Comparison of ENCODE assay signal across 22 cellular contexts in genomic region chr19:11025006-11025405, GRCh38.
DNase-seq lines count a peak whose midpoint lies in the region; ATAC-seq and TF ChIP-seq lines count a peak whose summit lies in the region.
"Had no signal": no experiment of that assay in that cellular context is flagged by ENCODE, and none has a peak within 500 bp of the region (broad histone marks: within the 10 kb centered on the region; RNA-seq: fewer than 3 reads in every experiment).

No MANE protein-coding gene starts in this region.

- no peak for TF ChIP-seq CTCF in osteocyte (IDR thresholded peaks at IDR 0.05)
- no peak for TF ChIP-seq CTCF in GM13976 (IDR thresholded peaks at IDR 0.05; ENCODE audit: borderline replicate concordance, control extremely low read depth, extremely low read depth, insufficient read depth, missing control alignments)
- TF ChIP-seq CTCF in natural killer cell (IDR thresholded peaks at IDR 0.05): no peak

- H3K9me3 Mint-ChIP-seq in activated T-cell treated with anti-CD3 and anti-CD28 coated beads, Interleukin-2, amount 50 U/mL, for 24 hours: no peaks in the 10 kb centered on the region
- H3K9me3 Mint-ChIP-seq in osteocyte (ENCODE audit: unreplicated experiment) (no peaks in the 10 kb centered on the region), natural killer cell (no peaks in the 10 kb centered on the region)
- H3K9me3 Mint-ChIP-seq: H9 had no signal

- H3K4me3 Mint-ChIP-seq in activated T-cell treated with anti-CD3 and anti-CD28 coated beads, Interleukin-2, amount 50 U/mL, for 24 hours: no peak overlapping the region
- H3K4me3 Mint-ChIP-seq in osteocyte (ENCODE audit: unreplicated experiment): no peak overlapping the region
- no peak overlapping the region for H3K4me3 Mint-ChIP-seq in natural killer cell
- H3K4me3 Mint-ChIP-seq: H9 had no signal

- no peaks in the 10 kb centered on the region for H3K4me1 Mint-ChIP-seq in activated T-cell treated with anti-CD3 and anti-CD28 coated beads, Interleukin-2, amount 50 U/mL, for 24 hours (ENCODE audit: low read depth)
- H3K4me1 Mint-ChIP-seq in osteocyte (ENCODE audit: unreplicated experiment) (peaks cover 2% of the 10 kb centered on the region), natural killer cell (no peaks in the 10 kb centered on the region)
- H3K4me1 Mint-ChIP-seq: H9 had no signal

- H3K36me3 Mint-ChIP-seq in activated T-cell treated with anti-CD3 and anti-CD28 coated beads, Interleukin-2, amount 50 U/mL, for 24 hours (ENCODE audit: low read depth): peaks cover 94% of the 10 kb centered on the region
- H3K36me3 Mint-ChIP-seq in osteocyte (ENCODE audit: unreplicated experiment) (peaks cover 38% of the 10 kb centered on the region), natural killer cell (no peaks in the 10 kb centered on the region)

- H3K27me3 Mint-ChIP-seq in activated T-cell treated with anti-CD3 and anti-CD28 coated beads, Interleukin-2, amount 50 U/mL, for 24 hours: no peaks in the 10 kb centered on the region
- H3K27me3 Mint-ChIP-seq in osteocyte (ENCODE audit: unreplicated experiment) (no peaks in the 10 kb centered on the region), natural killer cell (ENCODE audit: low read depth in 2 of 2) (no peaks in the 10 kb centered on the region)

- ATAC-seq in GM21367 (IDR thresholded peaks at IDR 0.05; ENCODE audit: unreplicated experiment) (no peak), natural killer cell (no peak)

- in situ Hi-C loops in GM13976 (cut with MboI; ENCODE audit: low sequenced_read_pairs, unreplicated experiment): no loop called here

- intact Hi-C loops in natural killer cell (cut with micrococcal nuclease): no loop called here

- peak overlapping the region; percentile 38 for H3K27ac Mint-ChIP-seq in activated T-cell treated with anti-CD3 and anti-CD28 coated beads, Interleukin-2, amount 50 U/mL, for 24 hours
- H3K27ac Mint-ChIP-seq in osteocyte (ENCODE audit: unreplicated experiment): peak overlapping the region; percentile 73
- no peak overlapping the region for H3K27ac Mint-ChIP-seq in natural killer cell

- DNase-seq in activated T-cell treated with anti-CD3 and anti-CD28 coated beads, Interleukin-2, amount 50 U/mL, for 24 hours: no peak
- no peak for DNase-seq in activated T-cell treated with anti-CD3 and anti-CD28 coated beads, Interleukin-2, amount 50 U/mL, for 48 hours
- DNase-seq in cerebellar cortex (ENCODE audit: low spot score) (peak; percentile 73), osteocyte (ENCODE audit: extremely low spot score, unreplicated experiment) (no peak), GM13976 (ENCODE audit: low spot score) (no peak), hypothalamus (lab: John Stamatoyannopoulos, UW) (no peak), natural killer cell (no peak)
- DNase-seq: 8988T, ACHN, Calu3, DMS79 treated with DMSO at 0.1 percent for 48 hours, GM23248, H9, KG1, MM.1S, NCI-H1417, NCI-H1694, NCI-H2029 treated with DMSO at 0.1 percent for 48 hours, NCI-H526 treated with DMSO at 0.1 percent for 48 hours, PC-9, Right ventricle myocardium superior had no signal

Comparison
In these comparisons a context has a peak if more than half of its experiments do, and no peak if none do; other contexts are left out.
1. H3K27ac Mint-ChIP-seq: peak in activated T-cell treated with anti-CD3 and anti-CD28 coated beads, Interleukin-2, amount 50 U/mL, for 24 hours (single experiment) and osteocyte (single experiment); none in natural killer cell (0 of 2).